In the genomic region with DNA sequence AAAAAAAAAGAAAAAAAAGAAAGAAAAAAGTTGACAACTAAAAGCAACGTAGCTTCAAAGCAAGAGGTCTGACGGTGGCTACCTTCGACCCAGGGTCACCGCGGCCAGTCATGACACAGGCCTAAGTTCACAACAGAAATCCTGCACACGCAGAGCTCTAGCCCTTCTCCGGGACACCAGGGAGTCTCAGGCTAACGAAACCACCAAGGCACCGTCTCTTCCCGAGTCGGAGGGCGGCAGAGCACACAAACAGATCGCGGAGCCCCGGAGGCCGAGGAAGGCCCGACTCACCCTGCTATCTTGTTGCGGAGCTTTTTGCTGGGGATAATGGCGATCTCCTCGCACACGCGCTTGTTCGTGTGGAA, we compare ENCODE assay signal across 8 cellular contexts. TPM values are rescaled to one million over a fixed set of nuclear protein-coding genes. Genes with fewer than 3 reads are reported as not detected.
A peak's percentile ranks its signal among the peaks of the same experiment; 100 is the strongest.
DNase-seq lines count a peak whose midpoint lies in the region; ATAC-seq lines count a peak whose summit lies in the region.

No MANE protein-coding gene starts in this region.

- H3K9me3 Mint-ChIP-seq in activated CD4-positive, alpha-beta T cell treated with anti-CD3 and anti-CD28 coated beads for 36 hours (ENCODE audit: low read depth) = no peaks in the 10 kb centered on the region
- no peaks in the 10 kb centered on the region for H3K9me3 Mint-ChIP-seq in activated CD4-positive, alpha-beta memory T cell treated with anti-CD3 and anti-CD28 coated beads for 36 hours

- peak overlapping the region; percentile 96 for H3K4me3 Mint-ChIP-seq in activated CD4-positive, alpha-beta T cell treated with anti-CD3 and anti-CD28 coated beads for 36 hours
- peak overlapping the region; percentile 98 for H3K4me3 Mint-ChIP-seq in activated CD4-positive, alpha-beta memory T cell treated with anti-CD3 and anti-CD28 coated beads for 36 hours

- peak overlapping the region; percentile 94 for H3K27ac Mint-ChIP-seq in activated CD4-positive, alpha-beta T cell treated with anti-CD3 and anti-CD28 coated beads for 36 hours
- H3K27ac Mint-ChIP-seq in activated CD4-positive, alpha-beta memory T cell treated with anti-CD3 and anti-CD28 coated beads for 36 hours = peak overlapping the region; percentile 88

- POLR2A ChIA-PET in activated CD4-positive, alpha-beta T cell treated with anti-CD3 and anti-CD28 coated beads for 36 hours (lab: Charles Lee) = interaction anchor here (0.8 to 2.1 kb wide), 6 partner anchors 9 to 472 kb away, joined by 3 to 12 read pairs (median 3); a partner anchor contains a TSS
- POLR2A ChIA-PET in activated CD4-positive, alpha-beta memory T cell treated with anti-CD3 and anti-CD28 coated beads for 36 hours (lab: Charles Lee) = interaction anchor here (1.0 to 2.3 kb wide), 6 partner anchors 8 to 525 kb away, joined by 3 to 17 read pairs (median 6); a partner anchor contains a TSS

- DNase-seq in activated CD4-positive, alpha-beta T cell treated with anti-CD3 and anti-CD28 coated beads for 36 hours = no peak
- no peak for DNase-seq in activated CD4-positive, alpha-beta T cell treated with anti-CD3 and anti-CD28 coated beads for 48 hours
- peak; percentile 19 for DNase-seq in activated CD4-positive, alpha-beta memory T cell treated with anti-CD3 and anti-CD28 coated beads for 36 hours
- DNase-seq in left cardiac atrium (no peak), skeletal muscle cell (ENCODE audit: low read depth) (no peak), NCI-H2196 (lab: John Stamatoyannopoulos, UW; ENCODE audit: unreplicated experiment) (no peak)

- CTCF ChIA-PET in activated CD4-positive, alpha-beta T cell treated with anti-CD3 and anti-CD28 coated beads for 36 hours (lab: Charles Lee) = interaction anchor here (1.3 to 4.6 kb wide), 2 partner anchors 10 to 213 kb away, joined by 6 to 45 read pairs; no protein-coding TSS in a partner anchor
- CTCF ChIA-PET in activated CD4-positive, alpha-beta memory T cell treated with anti-CD3 and anti-CD28 coated beads for 36 hours (lab: Charles Lee) = interaction anchor here (1.0 to 7.0 kb wide), 8 partner anchors 9 to 472 kb away, joined by 3 to 58 read pairs (median 6); a partner anchor contains a TSS

- H3K4me3 ChIP-seq in skeletal muscle cell (ENCODE audit: low read depth, low read length) = peak overlapping the region; percentile 99

- H3K27me3 Mint-ChIP-seq in activated CD4-positive, alpha-beta T cell treated with anti-CD3 and anti-CD28 coated beads for 36 hours = no peaks in the 10 kb centered on the region
- H3K27me3 Mint-ChIP-seq in activated CD4-positive, alpha-beta memory T cell treated with anti-CD3 and anti-CD28 coated beads for 36 hours = no peaks in the 10 kb centered on the region

- H3K36me3 Mint-ChIP-seq in activated CD4-positive, alpha-beta T cell treated with anti-CD3 and anti-CD28 coated beads for 36 hours (ENCODE audit: low read depth) = peaks cover 55% of the 10 kb centered on the region
- peaks cover 51% of the 10 kb centered on the region for H3K36me3 Mint-ChIP-seq in activated CD4-positive, alpha-beta memory T cell treated with anti-CD3 and anti-CD28 coated beads for 36 hours

- intact Hi-C loops in activated CD4-positive, alpha-beta T cell treated with anti-CD3 and anti-CD28 coated beads for 36 hours (cut with DNase I, micrococcal nuclease) = loop anchor here (1.0 to 10.0 kb wide), 17 partner anchors 108 to 1547 kb away; a partner anchor contains a TSS
- intact Hi-C loops in activated CD4-positive, alpha-beta memory T cell treated with anti-CD3 and anti-CD28 coated beads for 36 hours (cut with micrococcal nuclease) = loop anchor here (1.0 to 5.0 kb wide), 7 partner anchors 9 to 471 kb away; a partner anchor contains a TSS
- intact Hi-C loops in left cardiac atrium (cut with DNase I) = loop anchor here in 1 of 2 donors (2.0 kb wide), 1 partner anchor 211 kb away; no protein-coding TSS in a partner anchor

- no peak for ATAC-seq in activated CD4-positive, alpha-beta T cell treated with anti-CD3 and anti-CD28 coated beads for 36 hours
- peak; percentile 5 to 6 for ATAC-seq in left cardiac atrium
- no peak for ATAC-seq in HG02970 (IDR thresholded peaks at IDR 0.05; ENCODE audit: low FRiP score, unreplicated experiment)
- no peak for ATAC-seq in activated CD4-positive, CD25-positive, alpha-beta regulatory T cell treated with anti-CD3 and anti-CD28 coated beads, Interleukin-2, amount 50 U/mL, for 24 hours

- H3K4me1 Mint-ChIP-seq in activated CD4-positive, alpha-beta T cell treated with anti-CD3 and anti-CD28 coated beads for 36 hours = peaks cover 24% of the 10 kb centered on the region
- H3K4me1 Mint-ChIP-seq in activated CD4-positive, alpha-beta memory T cell treated with anti-CD3 and anti-CD28 coated beads for 36 hours (ENCODE audit: low read depth) = peaks cover 27% of the 10 kb centered on the region

RNA-seq across cellular contexts. Expression of a gene that starts 0.6 kb away (rescaled TPM):
- 1,000 to 10,000 TPM; 2,882 to 3,294 TPM for total RNA-seq in activated CD4-positive, alpha-beta T cell treated with anti-CD3 and anti-CD28 coated beads for 36 hours
- 1,000 to 10,000 TPM; 2,581 to 2,594 TPM for total RNA-seq in activated CD4-positive, alpha-beta memory T cell treated with anti-CD3 and anti-CD28 coated beads for 36 hours
- total RNA-seq in left cardiac atrium = 100 to 1,000 TPM; 888 to 970 TPM

Comparison
In these comparisons a context has a peak if more than half of its experiments do, and no peak if none do; other contexts are left out.
1. ATAC-seq: peak in left cardiac atrium (2 of 2); none in activated CD4-positive, alpha-beta T cell treated with anti-CD3 and anti-CD28 coated beads for 36 hours (single experiment), HG02970 (single experiment) and activated CD4-positive, CD25-positive, alpha-beta regulatory T cell treated with anti-CD3 and anti-CD28 coated beads, Interleukin-2, amount 50 U/mL, for 24 hours (0 of 2).